Comparison of ENCODE assay signal across 1 cellular context in the genomic region with DNA sequence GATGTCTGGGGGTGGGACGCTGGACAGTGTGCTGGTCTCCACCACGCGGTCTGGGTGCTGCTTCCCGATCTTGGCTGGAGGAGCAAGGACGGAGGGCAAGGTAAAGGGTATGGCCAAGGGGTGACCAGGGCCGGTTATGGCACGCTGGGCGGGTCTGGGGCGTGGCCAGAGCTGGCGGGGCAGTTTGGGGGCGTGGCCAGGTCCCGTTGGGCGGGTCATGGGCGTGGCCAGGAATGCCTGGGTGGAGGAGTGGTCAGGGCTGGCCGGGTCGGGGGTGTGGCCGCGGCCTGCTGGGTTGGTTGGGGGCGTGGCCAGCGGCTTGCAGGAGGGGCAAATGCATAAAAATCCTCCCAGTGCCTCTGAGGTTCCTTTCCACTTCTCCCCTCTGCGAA.
TF ChIP-seq lines count a peak whose summit lies in the region.

No MANE protein-coding gene starts in this region.

TF ChIP-seq in GM12878, 131 proteins besides CTCF, POLR2A, EP300 and RAD21:
- TF ChIP-seq TARDBP (IDR thresholded peaks at IDR 0.05; ENCODE audit: borderline replicate concordance) = peak; percentile 93
- TF ChIP-seq MYB (IDR thresholded peaks at IDR 0.05; ENCODE audit: borderline replicate concordance, low read depth, low read length) = no peak
- TF ChIP-seq, protein P1, sequence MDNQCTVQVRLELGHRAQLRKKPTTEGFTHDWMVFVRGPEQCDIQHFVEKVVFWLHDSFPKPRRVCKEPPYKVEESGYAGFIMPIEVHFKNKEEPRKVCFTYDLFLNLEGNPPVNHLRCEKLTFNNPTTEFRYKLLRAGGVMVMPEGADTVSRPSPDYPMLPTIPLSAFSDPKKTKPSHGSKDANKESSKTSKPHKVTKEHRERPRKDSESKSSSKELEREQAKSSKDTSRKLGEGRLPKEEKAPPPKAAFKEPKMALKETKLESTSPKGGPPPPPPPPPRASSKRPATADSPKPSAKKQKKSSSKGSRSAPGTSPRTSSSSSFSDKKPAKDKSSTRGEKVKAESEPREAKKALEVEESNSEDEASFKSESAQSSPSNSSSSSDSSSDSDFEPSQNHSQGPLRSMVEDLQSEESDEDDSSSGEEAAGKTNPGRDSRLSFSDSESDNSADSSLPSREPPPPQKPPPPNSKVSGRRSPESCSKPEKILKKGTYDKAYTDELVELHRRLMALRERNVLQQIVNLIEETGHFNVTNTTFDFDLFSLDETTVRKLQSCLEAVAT (IDR thresholded peaks at IDR 0.05) = no peak
- TF ChIP-seq ZNF274 (IDR thresholded peaks at IDR 0.05; ENCODE audit: insufficient read depth, insufficient read length) = no peak
- TF ChIP-seq BMI1 (IDR thresholded peaks at IDR 0.05; ENCODE audit: borderline replicate concordance) = no peak
- TF ChIP-seq SP1 (IDR thresholded peaks at IDR 0.05; ENCODE audit: low read depth, low read length) = peak; percentile 96
- TF ChIP-seq, protein P2, sequence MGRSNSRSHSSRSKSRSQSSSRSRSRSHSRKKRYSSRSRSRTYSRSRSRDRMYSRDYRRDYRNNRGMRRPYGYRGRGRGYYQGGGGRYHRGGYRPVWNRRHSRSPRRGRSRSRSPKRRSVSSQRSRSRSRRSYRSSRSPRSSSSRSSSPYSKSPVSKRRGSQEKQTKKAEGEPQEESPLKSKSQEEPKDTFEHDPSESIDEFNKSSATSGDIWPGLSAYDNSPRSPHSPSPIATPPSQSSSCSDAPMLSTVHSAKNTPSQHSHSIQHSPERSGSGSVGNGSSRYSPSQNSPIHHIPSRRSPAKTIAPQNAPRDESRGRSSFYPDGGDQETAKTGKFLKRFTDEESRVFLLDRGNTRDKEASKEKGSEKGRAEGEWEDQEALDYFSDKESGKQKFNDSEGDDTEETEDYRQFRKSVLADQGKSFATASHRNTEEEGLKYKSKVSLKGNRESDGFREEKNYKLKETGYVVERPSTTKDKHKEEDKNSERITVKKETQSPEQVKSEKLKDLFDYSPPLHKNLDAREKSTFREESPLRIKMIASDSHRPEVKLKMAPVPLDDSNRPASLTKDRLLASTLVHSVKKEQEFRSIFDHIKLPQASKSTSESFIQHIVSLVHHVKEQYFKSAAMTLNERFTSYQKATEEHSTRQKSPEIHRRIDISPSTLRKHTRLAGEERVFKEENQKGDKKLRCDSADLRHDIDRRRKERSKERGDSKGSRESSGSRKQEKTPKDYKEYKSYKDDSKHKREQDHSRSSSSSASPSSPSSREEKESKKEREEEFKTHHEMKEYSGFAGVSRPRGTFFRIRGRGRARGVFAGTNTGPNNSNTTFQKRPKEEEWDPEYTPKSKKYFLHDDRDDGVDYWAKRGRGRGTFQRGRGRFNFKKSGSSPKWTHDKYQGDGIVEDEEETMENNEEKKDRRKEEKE (IDR thresholded peaks at IDR 0.05) = no peak
- no peak for TF ChIP-seq CHD1 (IDR thresholded peaks at IDR 0.05; ENCODE audit: low read depth, low read length)
- TF ChIP-seq SMARCA5 (IDR thresholded peaks at IDR 0.05) = no peak
- TF ChIP-seq NR2C2 (IDR thresholded peaks at IDR 0.05; ENCODE audit: borderline replicate concordance, control insufficient read depth, insufficient read length, low read depth) = no peak
- TF ChIP-seq HDAC2 (IDR thresholded peaks at IDR 0.05) = no peak
- TF ChIP-seq, protein P3, sequence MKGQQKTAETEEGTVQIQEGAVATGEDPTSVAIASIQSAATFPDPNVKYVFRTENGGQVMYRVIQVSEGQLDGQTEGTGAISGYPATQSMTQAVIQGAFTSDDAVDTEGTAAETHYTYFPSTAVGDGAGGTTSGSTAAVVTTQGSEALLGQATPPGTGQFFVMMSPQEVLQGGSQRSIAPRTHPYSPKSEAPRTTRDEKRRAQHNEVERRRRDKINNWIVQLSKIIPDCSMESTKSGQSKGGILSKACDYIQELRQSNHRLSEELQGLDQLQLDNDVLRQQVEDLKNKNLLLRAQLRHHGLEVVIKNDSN (IDR thresholded peaks at IDR 0.05; ENCODE audit: borderline replicate concordance, extremely low read length, insufficient read depth, low read depth, low read length) = no peak
- TF ChIP-seq, protein P4, sequence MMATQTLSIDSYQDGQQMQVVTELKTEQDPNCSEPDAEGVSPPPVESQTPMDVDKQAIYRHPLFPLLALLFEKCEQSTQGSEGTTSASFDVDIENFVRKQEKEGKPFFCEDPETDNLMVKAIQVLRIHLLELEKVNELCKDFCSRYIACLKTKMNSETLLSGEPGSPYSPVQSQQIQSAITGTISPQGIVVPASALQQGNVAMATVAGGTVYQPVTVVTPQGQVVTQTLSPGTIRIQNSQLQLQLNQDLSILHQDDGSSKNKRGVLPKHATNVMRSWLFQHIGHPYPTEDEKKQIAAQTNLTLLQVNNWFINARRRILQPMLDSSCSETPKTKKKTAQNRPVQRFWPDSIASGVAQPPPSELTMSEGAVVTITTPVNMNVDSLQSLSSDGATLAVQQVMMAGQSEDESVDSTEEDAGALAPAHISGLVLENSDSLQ (IDR thresholded peaks at IDR 0.05) = no peak
- no peak for TF ChIP-seq PAX8 (IDR thresholded peaks at IDR 0.05)
- TF ChIP-seq SMC3 (IDR thresholded peaks at IDR 0.05; ENCODE audit: borderline replicate concordance, low read length) = no peak
- TF ChIP-seq, protein P5, sequence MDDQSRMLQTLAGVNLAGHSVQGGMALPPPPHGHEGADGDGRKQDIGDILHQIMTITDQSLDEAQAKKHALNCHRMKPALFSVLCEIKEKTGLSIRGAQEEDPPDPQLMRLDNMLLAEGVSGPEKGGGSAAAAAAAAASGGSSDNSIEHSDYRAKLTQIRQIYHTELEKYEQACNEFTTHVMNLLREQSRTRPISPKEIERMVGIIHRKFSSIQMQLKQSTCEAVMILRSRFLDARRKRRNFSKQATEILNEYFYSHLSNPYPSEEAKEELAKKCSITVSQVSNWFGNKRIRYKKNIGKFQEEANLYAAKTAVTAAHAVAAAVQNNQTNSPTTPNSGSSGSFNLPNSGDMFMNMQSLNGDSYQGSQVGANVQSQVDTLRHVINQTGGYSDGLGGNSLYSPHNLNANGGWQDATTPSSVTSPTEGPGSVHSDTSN (IDR thresholded peaks at IDR 0.05; ENCODE audit: insufficient replicate concordance, low read depth, low read length) = peak; percentile 62
- TF ChIP-seq BRCA1 (IDR thresholded peaks at IDR 0.05; ENCODE audit: low read depth, low read length) = no peak
TF ChIP-seq in GM12878: peak in this region for 3.
